In the genomic region with DNA sequence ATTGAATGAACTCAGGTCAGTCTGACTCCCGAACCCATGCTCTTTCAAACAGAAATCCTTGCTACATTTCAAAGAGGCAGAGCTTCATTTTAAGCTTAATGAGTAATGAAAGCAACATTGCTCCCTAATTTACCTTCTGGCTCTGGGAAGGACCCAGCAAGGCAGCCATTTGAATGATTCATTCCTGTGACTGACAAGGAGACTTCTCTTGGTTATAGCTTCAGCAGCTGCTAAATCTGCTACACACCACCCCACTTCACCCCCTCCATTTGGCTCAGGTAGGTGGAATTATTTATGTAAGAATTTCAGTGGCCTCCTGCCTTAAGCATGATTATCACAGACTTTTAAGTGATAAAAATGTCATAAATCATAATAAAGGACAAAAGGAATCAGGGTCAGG, we compare ENCODE assay signal across 25 cellular contexts.
"Had no signal": no experiment of that assay in that cellular context is flagged by ENCODE, and none has a peak within 500 bp of the region (broad histone marks: within the 10 kb centered on the region; RNA-seq: fewer than 3 reads in every experiment).

No MANE protein-coding gene starts in this region.

- H3K36me3 ChIP-seq: pancreas, suprapubic skin, thyroid gland, uterus had no signal

- H3K79me2 ChIP-seq: hepatocyte had no signal

- H3K27ac Mint-ChIP-seq: naive B cell, nephron, type B pancreatic cell had no signal

- H3K27me3 Mint-ChIP-seq: naive B cell, progenitor cell of endocrine pancreas, type B pancreatic cell had no signal

- H2AFZ ChIP-seq: hepatocyte had no signal

- H3K4me3 ChIP-seq: esophagus muscularis mucosa, hepatocyte, lung, pancreas, suprapubic skin, thyroid gland, uterus had no signal

- H3K9me3 Mint-ChIP-seq: naive B cell, nephron, type B pancreatic cell had no signal

- H3K36me3 Mint-ChIP-seq: type B pancreatic cell had no signal

- ATAC-seq: left colon; left ventricle myocardium superior; pancreas; sciatic nerve; stimulated activated naive CD8-positive, alpha-beta T cell treated with anti-CD3 and anti-CD28 coated beads, Interleukin-15, Interleukin-2, amounts not matched to agents 100 U/mL and 50 U/mL, for 24 hours had no signal

- H3K4me2 ChIP-seq: hepatocyte had no signal

- H3K4me1 ChIP-seq: pancreas, suprapubic skin, thyroid gland, uterus had no signal

- H3K9me3 ChIP-seq: esophagus muscularis mucosa, pancreas, suprapubic skin, thyroid gland, uterus had no signal

- H3K27me3 ChIP-seq: esophagus muscularis mucosa, hepatocyte, pancreas, suprapubic skin, thyroid gland, uterus had no signal

- H3K4me3 Mint-ChIP-seq: naive B cell, nephron, type B pancreatic cell had no signal

- DNase-seq: effector memory CD4-positive, alpha-beta T cell; kidney; left colon; left ventricle myocardium superior; mesenchymal stem cell; midbrain; naive B cell; occipital lobe; pancreas; small intestine; stimulated activated CD4-positive, alpha-beta T cell treated with anti-CD3 and anti-CD28 coated beads, Interleukin-12 subunit alpha, Interleukin-12 subunit beta, amount 100 ng/mL, for 4 hours; stimulated activated CD4-positive, alpha-beta T cell treated with anti-CD3 and anti-CD28 coated beads, Interleukin-2, amount 100 ng/mL, for 48 hours; stimulated activated naive CD8-positive, alpha-beta T cell treated with anti-CD3 and anti-CD28 coated beads, Interleukin-15, Interleukin-2, amounts not matched to agents 100 U/mL and 50 U/mL, for 24 hours; thyroid gland; uterus had no signal

- H3K27ac ChIP-seq: epithelial cell of prostate, esophagus muscularis mucosa, hepatocyte, pancreas, suprapubic skin, thyroid gland, uterus had no signal

- H3K4me1 Mint-ChIP-seq: naive B cell, nephron had no signal

- FAIRE-seq: endometrium, kidney, pancreas, small intestine had no signal
